ENCODE assay signal across 23 cellular contexts in genomic region chr14:79468491-79468890, GRCh38.
"Had no signal": no experiment of that assay in that cellular context is flagged by ENCODE, and none has a peak within 500 bp of the region (broad histone marks: within the 10 kb centered on the region; RNA-seq: fewer than 3 reads in every experiment).

No MANE protein-coding gene starts in this region.

- H3K36me3 ChIP-seq: SJSA1 had no signal

- H3K27me3 ChIP-seq: SJSA1 had no signal

- H3K36me3 Mint-ChIP-seq: IgD-negative memory B cell had no signal

- H3K4me1 ChIP-seq: SJSA1 had no signal

- H3K4me3 ChIP-seq: K562, SJSA1, SK-N-MC had no signal

- H3K4me3 Mint-ChIP-seq: IgD-negative memory B cell had no signal

- ATAC-seq: K562 had no signal

- H3K27ac Mint-ChIP-seq: IgD-negative memory B cell had no signal

- DNase-seq: Kasumi-1, MM.1S, NCI-H1092 treated with DMSO at 0.1 percent for 48 hours, NCI-H1436, NCI-H187, NCI-H2029, NCI-H2081 treated with DMSO at 0.1 percent for 48 hours, NCI-H2171, NCI-H345, NCI-H446 treated with DMSO at 0.1 percent for 48 hours, NCI-H510A treated with DMSO at 0.1 percent for 48 hours, NCI-H526, Right ventricle myocardium superior, RPMI8226, SIG-M5 had no signal

- H3K9me3 ChIP-seq: SJSA1 had no signal

- H3K27me3 Mint-ChIP-seq: IgD-negative memory B cell had no signal

- H3K4me1 Mint-ChIP-seq: IgD-negative memory B cell had no signal

- H3K9ac ChIP-seq: KMS-11 had no signal

- FAIRE-seq: HTR-8/SVneo, K562, RCC 7860 had no signal

- H3K4me2 ChIP-seq: KMS-11 had no signal

- H3K27ac ChIP-seq: HL-60, KMS-11, SJSA1, SK-N-MC had no signal
